Comparison of ENCODE assay signal across 34 cellular contexts in genomic region chr11:114463999-114464398, GRCh38. TPM values are rescaled to one million over a fixed set of nuclear protein-coding genes. Genes with fewer than 3 reads are reported as not detected.
DNase-seq lines count a peak whose midpoint lies in the region; ATAC-seq, FAIRE-seq and TF ChIP-seq lines count a peak whose summit lies in the region.
"Had no signal": no experiment of that assay in that cellular context is flagged by ENCODE, and none has a peak within 500 bp of the region (broad histone marks: within the 10 kb centered on the region; RNA-seq: fewer than 3 reads in every experiment).

No MANE protein-coding gene starts in this region.

- ATAC-seq in WTC11 (no peak), K562 (no peak), HG03139 (IDR thresholded peaks at IDR 0.05; ENCODE audit: unreplicated experiment) (no peak)
- ATAC-seq: A549; CD8-positive, alpha-beta T cell had no signal

- H2AFZ ChIP-seq in K562 (ENCODE audit: low read depth, low read length) (no peak overlapping the region), mammary epithelial cell (ENCODE audit: low read depth, low read length) (no peak overlapping the region)

- H3K36me3 Mint-ChIP-seq in WTC11 = peaks cover 22% of the 10 kb centered on the region
- H3K36me3 Mint-ChIP-seq: CD14-positive monocyte had no signal

- TF ChIP-seq CTCF in HEK293 (tag by site-specific recombination; IDR thresholded peaks at IDR 0.05) (no peak), WTC11 (IDR thresholded peaks at IDR 0.05) (no peak), K562 (IDR thresholded peaks at IDR 0.05 in 2 of 3, conservative IDR thresholded peaks at IDR 0.05 in 1 of 3; ENCODE audit: insufficient read depth in 2 of 3, low read depth in 1 of 3, low read length in 3 of 3) (no peak), mammary epithelial cell (conservative IDR thresholded peaks at IDR 0.05 in 1 of 2, IDR thresholded peaks at IDR 0.05 in 1 of 2; ENCODE audit: extremely low read depth in 1 of 2, insufficient read depth in 1 of 2, low read depth in 1 of 2, low read length in 2 of 2) (no peak)

- H3K4me3 ChIP-seq in HEK293 (ENCODE audit: low read depth, low read length) = no peak overlapping the region
- no peak overlapping the region for H3K4me3 ChIP-seq in K562
- H3K4me3 ChIP-seq in mammary epithelial cell (replicated peaks in 1 of 3; ENCODE audit: insufficient read depth in 1 of 3, low read depth in 2 of 3, low read length in 3 of 3) = no peak overlapping the region
- H3K4me3 ChIP-seq: A549; BLaER1; BLaER1 treated with 17β-estradiol and CSF1 and Interleukin-3, amounts not matched to agents 10 nM and 100 nM had no signal

- TF ChIP-seq RAD21 in K562 (CRISPR knock-in tag; conservative IDR thresholded peaks at IDR 0.05 in 1 of 2, IDR thresholded peaks at IDR 0.05 in 1 of 2) = no peak

- DNase-seq in WTC11 (ENCODE audit: low spot score) = no peak
- no peak for DNase-seq in K562 (ENCODE audit: extremely low read depth in 1 of 4, low spot score in 3 of 4)
- no peak for DNase-seq in stimulated activated naive CD4-positive, alpha-beta T cell treated with Interleukin-2 at 50 U/mL for 16 hours (lab: John Stamatoyannopoulos, UW)
- no peak for DNase-seq in mammary epithelial cell
- DNase-seq: 8988T; ACHN; AML-193; BE2C; C1 segment of cervical spinal cord; Caco-2; Calu3; CD4-positive, alpha-beta memory T cell; CD4-positive, alpha-beta T cell; CD4-positive, CD25-positive, alpha-beta regulatory T cell; CD8-positive, alpha-beta memory T cell; CD8-positive, alpha-beta T cell; COR-L47; DMS 273 treated with DMSO at 0.1 percent for 48 hours; DMS153; DMS53; DMS79; DMS79 treated with DMSO at 0.1 percent for 48 hours; DND-41; EL had no signal

- H3K9ac ChIP-seq in K562 (ENCODE audit: insufficient read depth in 1 of 2, low read depth in 2 of 2, low read length in 2 of 2) = no peak overlapping the region
- H3K9ac ChIP-seq in mammary epithelial cell (ENCODE audit: insufficient read depth, low read length) = no peak overlapping the region
- H3K9ac ChIP-seq: BLaER1; BLaER1 treated with 17β-estradiol and CSF1 and Interleukin-3, amounts not matched to agents 10 nM and 100 nM had no signal

- peaks cover 17% of the 10 kb centered on the region for H3K9me3 Mint-ChIP-seq in WTC11

- H3K4me2 ChIP-seq in K562 (ENCODE audit: insufficient read depth, low read length) = no peak overlapping the region
- H3K4me2 ChIP-seq in mammary epithelial cell (ENCODE audit: insufficient read depth, low read depth, low read length) = no peak overlapping the region
- H3K4me2 ChIP-seq: A549; BLaER1; BLaER1 treated with 17β-estradiol and CSF1 and Interleukin-3, amounts not matched to agents 10 nM and 100 nM had no signal

- BruUV-seq in K562 (replicated peaks; lab: Mats Ljungman, UMichigan) (no TSS peak), mammary epithelial cell (replicated peaks; lab: Mats Ljungman, UMichigan) (no TSS peak)

- H3K36me3 ChIP-seq in HEK293 (ENCODE audit: control insufficient read depth in 2 of 2, insufficient read depth in 1 of 2, low read length in 2 of 2) (no peaks in the 10 kb centered on the region), K562 (ENCODE audit: control insufficient read depth, insufficient read depth, low read length) (no peaks in the 10 kb centered on the region), mammary epithelial cell (ENCODE audit: insufficient read depth, low read length) (no peaks in the 10 kb centered on the region)
- H3K36me3 ChIP-seq: BE2C, BLaER1 had no signal

- no peaks in the 10 kb centered on the region for H3K27me3 ChIP-seq in K562 (ENCODE audit: control insufficient read depth in 2 of 2, insufficient read depth in 2 of 2, low read length in 2 of 2)
- no peaks in the 10 kb centered on the region for H3K27me3 ChIP-seq in mammary epithelial cell (ENCODE audit: insufficient read depth, low read length)
- H3K27me3 ChIP-seq: BE2C; BLaER1; BLaER1 treated with 17β-estradiol and CSF1 and Interleukin-3, amounts not matched to agents 10 nM and 100 nM had no signal

- no peak overlapping the region for H3K27ac Mint-ChIP-seq in WTC11
- H3K27ac Mint-ChIP-seq: B cell; CD14-positive monocyte; CD4-positive, alpha-beta memory T cell; CD4-positive, alpha-beta T cell; CD4-positive, CD25-positive, alpha-beta regulatory T cell; CD8-positive, alpha-beta memory T cell; CD8-positive, alpha-beta T cell had no signal

- 54% methylated on average over 1 of the region's 2 CpGs for WGBS in K562 (ENCODE audit: insufficient coverage, low coverage, missing lambda C conversion rate)
- 83% methylated on average over 2 of the region's 2 CpGs for WGBS in mammary epithelial cell (ENCODE audit: low coverage, missing lambda C conversion rate)

- no peaks in the 10 kb centered on the region for H3K27me3 Mint-ChIP-seq in WTC11 (ENCODE audit: low read depth)
- H3K27me3 Mint-ChIP-seq: B cell; CD4-positive, alpha-beta memory T cell; CD4-positive, alpha-beta T cell; CD4-positive, CD25-positive, alpha-beta regulatory T cell; CD8-positive, alpha-beta memory T cell had no signal

- dilution Hi-C loops in mammary epithelial cell (cut with HindIII; ENCODE audit: low sequenced_read_pairs) = no loop called here

- TF ChIP-seq EP300 in K562 (IDR thresholded peaks at IDR 0.05; ENCODE audit: low read length) = no peak

- TF ChIP-seq POLR2A in K562 (conservative IDR thresholded peaks at IDR 0.05) = no peak

- FAIRE-seq in K562 (lab: Jason Lieb, UNC) = no peak
- FAIRE-seq: A549, D721Med had no signal

- no peaks in the 10 kb centered on the region for H3K9me3 ChIP-seq in HEK293 (ENCODE audit: control insufficient read depth, insufficient read depth, low read depth, low read length)
- no peaks in the 10 kb centered on the region for H3K9me3 ChIP-seq in K562 (replicated peaks; ENCODE audit: control insufficient read depth, insufficient read depth, low read depth, low read length)
- H3K9me3 ChIP-seq in mammary epithelial cell (replicated peaks; ENCODE audit: insufficient read depth, low read length) = no peaks in the 10 kb centered on the region
- H3K9me3 ChIP-seq: A549, BE2C, BLaER1, Caco-2 had no signal

- H3K27ac ChIP-seq in HEK293 (ENCODE audit: extremely low read depth, low read depth, low read length) (no peak overlapping the region), K562 (ENCODE audit: extremely low read depth, low read depth, low read length) (no peak overlapping the region), mammary epithelial cell (ENCODE audit: insufficient read depth, low read depth, low read length) (no peak overlapping the region)
- H3K27ac ChIP-seq: 22Rv1; A549; BLaER1; BLaER1 treated with 17β-estradiol and CSF1 and Interleukin-3, amounts not matched to agents 10 nM and 100 nM; C4-2B had no signal

- H3K79me2 ChIP-seq in K562 (ENCODE audit: control insufficient read depth, insufficient read depth, low read length) (no peaks in the 10 kb centered on the region), mammary epithelial cell (ENCODE audit: insufficient read depth, low read length) (no peaks in the 10 kb centered on the region)

- no peaks in the 10 kb centered on the region for H3K4me1 Mint-ChIP-seq in WTC11
- H3K4me1 Mint-ChIP-seq: B cell; CD14-positive monocyte; CD4-positive, alpha-beta memory T cell; CD4-positive, CD25-positive, alpha-beta regulatory T cell; CD8-positive, alpha-beta memory T cell had no signal

- H3K4me1 ChIP-seq in HEK293 (ENCODE audit: control insufficient read depth, insufficient read depth, low read length) (no peaks in the 10 kb centered on the region), K562 (replicated peaks in 1 of 2; ENCODE audit: control insufficient read depth in 2 of 2, insufficient read depth in 2 of 2, low read length in 2 of 2) (no peaks in the 10 kb centered on the region), mammary epithelial cell (ENCODE audit: insufficient read depth, low read length) (no peaks in the 10 kb centered on the region)
- H3K4me1 ChIP-seq: A549; BE2C; BLaER1; BLaER1 treated with 17β-estradiol and CSF1 and Interleukin-3, amounts not matched to agents 10 nM and 100 nM had no signal

- no peak overlapping the region for H3K4me3 Mint-ChIP-seq in WTC11
- H3K4me3 Mint-ChIP-seq: B cell; CD14-positive monocyte; CD4-positive, alpha-beta memory T cell; CD4-positive, alpha-beta T cell; CD4-positive, CD25-positive, alpha-beta regulatory T cell; CD8-positive, alpha-beta memory T cell; CD8-positive, alpha-beta T cell had no signal

- H4K20me1 ChIP-seq in K562 (replicated peaks; ENCODE audit: control insufficient read depth, insufficient read depth, low read length) (no peaks in the 10 kb centered on the region), mammary epithelial cell (ENCODE audit: insufficient read depth, low read length) (no peaks in the 10 kb centered on the region)
- H4K20me1 ChIP-seq: BLaER1; BLaER1 treated with 17β-estradiol and CSF1 and Interleukin-3, amounts not matched to agents 10 nM and 100 nM had no signal

- intact Hi-C loops in K562 (cut with micrococcal nuclease) = no loop called here
- intact Hi-C loops in mammary epithelial cell (cut with micrococcal nuclease) = no loop called here

- POLR2A ChIA-PET in HEK293 (lab: Yijun Ruan, JAX) = no interaction called here
- POLR2A ChIA-PET in WTC11 (lab: Charles Lee) = no interaction called here
- POLR2A ChIA-PET in K562 (lab: Yijun Ruan, JAX) = no interaction called here

- H3K9me1 ChIP-seq in K562 (ENCODE audit: control insufficient read depth, insufficient read depth, low read length) = no peaks in the 10 kb centered on the region

- in situ Hi-C loops in K562 (cut with MboI) = no loop called here
- in situ Hi-C loops in mammary epithelial cell (cut with MboI; ENCODE audit: low sequenced_read_pairs in 2 of 2) = loop anchor here in 1 of 2 donors (25.0 kb wide), 1 partner anchor 102 kb away; no protein-coding TSS in a partner anchor

- CTCF ChIA-PET in HEK293 (lab: Yijun Ruan, JAX) (no interaction called here), WTC11 (lab: Charles Lee) (no interaction called here), K562 (lab: Yijun Ruan, JAX; ENCODE audit: low intra/inter-chr PET ratio) (no interaction called here), mammary epithelial cell (lab: Charles Lee; ENCODE audit: low non-redundant PET) (no interaction called here)

RNA-seq across cellular contexts. Expression of gene REXO2, which starts 24.7 kb away (rescaled TPM):
- total RNA-seq in WTC11 (2021) (90.2 to 99.1 TPM (median 98.8 TPM) in 3 replicates), K562 (2014; rRNA removed) (173 and 189 TPM in 2 replicates), K562 (2014; rRNA removed; fragmentation: Illumina TruSeq; extraction: Trizol) (204 and 225 TPM in 2 replicates), K562 (2015; rRNA removed; fragmentation: Illumina TruSeq; extraction: Trizol) (184 and 193 TPM in 2 replicates), K562 (2021) (144 and 145 TPM in 2 replicates), mammary epithelial cell (100 to 1,000 TPM; 119 to 180 TPM)
- 59.0 and 162 TPM in 2 replicates for total RNA-seq in K562 (2011; cell fraction: chromatin; rRNA removed; ENCODE audit: low replicate concordance)
- total RNA-seq in K562 (2011; cell fraction: nucleolus; rRNA removed) = 39.7 and 55.5 TPM in 2 replicates
- 103 and 134 TPM in 2 replicates for total RNA-seq in K562 (2011; cell fraction: nucleoplasm; rRNA removed)
- polyA plus RNA-seq in K562 (2011; rRNA removed) (281 and 370 TPM in 2 replicates), K562 (2014; fragmentation: Illumina TruSeq; extraction: Trizol) (179 and 230 TPM in 2 replicates), K562 (2014; fragmentation: Nextera tagmentation; extraction: Ambion mirVana) (100 to 1,000 TPM; 143 to 151 TPM), K562 (2014; rRNA removed) (262 and 285 TPM in 2 replicates), mammary epithelial cell (234 TPM)
- polyA plus RNA-seq in K562 (2011; cell fraction: cytosol; rRNA removed) = 132 and 167 TPM in 2 replicates
- polyA plus RNA-seq in K562 (2011; cell fraction: nucleus; rRNA removed) = 148 and 204 TPM in 2 replicates
- 129 and 178 TPM in 2 replicates for polyA plus RNA-seq in K562 (2012)
- polyA minus RNA-seq in K562 (2011; rRNA and poly(A)+ RNA removed) = 89.4 and 92.6 TPM in 2 replicates
- polyA minus RNA-seq in K562 (2011; cell fraction: cytosol; rRNA and poly(A)+ RNA removed) = 49.7 and 57.9 TPM in 2 replicates
- polyA minus RNA-seq in K562 (2011; cell fraction: nucleus; rRNA and poly(A)+ RNA removed) = 53.0 and 98.5 TPM in 2 replicates
- 82.8 TPM for polyA minus RNA-seq in mammary epithelial cell

Comparison
In these comparisons a context has a peak if more than half of its experiments do, and no peak if none do; other contexts are left out.
1. Of the 44 proteins assayed by ChIP-seq in both K562 and HEK293: peak only in K562: none; only in HEK293: none; in both: ZNF121; in neither: 43.